ENCODE assay signal across 23 cellular contexts in genomic region chr1:233639611-233640010, GRCh38. TPM values are rescaled to one million over a fixed set of nuclear protein-coding genes. Genes with fewer than 3 reads are reported as not detected.
DNase-seq lines count a peak whose midpoint lies in the region; ATAC-seq and TF ChIP-seq lines count a peak whose summit lies in the region.
"Had no signal": no experiment of that assay in that cellular context is flagged by ENCODE, and none has a peak within 500 bp of the region (broad histone marks: within the 10 kb centered on the region; RNA-seq: fewer than 3 reads in every experiment).

No MANE protein-coding gene starts in this region.

- no peak overlapping the region for H3K9ac ChIP-seq in PC-3 (ENCODE audit: low read length)

- H4K20me1 ChIP-seq in PC-3 (ENCODE audit: low read length), result no peaks in the 10 kb centered on the region

- no peak overlapping the region for H3K4me2 ChIP-seq in PC-3 (ENCODE audit: low read length)

- intact Hi-C loops in PC-3 (cut with micrococcal nuclease) (no loop called here), dorsolateral prefrontal cortex (cut with DNase I) (no loop called here), right lobe of liver (cut with DNase I) (no loop called here)

- no TSS peak for BruUV-seq in PC-3 (replicated peaks; lab: Mats Ljungman, UMichigan)

- H3K4me1 ChIP-seq in PC-3 (ENCODE audit: insufficient read depth, low read length) (peaks cover 10% of the 10 kb centered on the region), right lobe of liver (no peaks in the 10 kb centered on the region)
- H3K4me1 ChIP-seq: Caco-2, heart right ventricle, left lung, uterus had no signal

- peaks cover 34% of the 10 kb centered on the region for H3K36me3 ChIP-seq in PC-3 (ENCODE audit: low read depth, low read length)
- H3K36me3 ChIP-seq in right lobe of liver, result no peaks in the 10 kb centered on the region
- H3K36me3 ChIP-seq: heart right ventricle, left lung, uterus, WERI-Rb-1 had no signal

- peak; percentile 53 for DNase-seq in Daoy (ENCODE audit: low read depth)
- DNase-seq in PC-3, result peak; percentile 27
- no peak for DNase-seq in dorsolateral prefrontal cortex
- no peak for DNase-seq in SK-N-DZ (ENCODE audit: low spot score)
- no peak for DNase-seq in right lobe of liver
- no peak for DNase-seq in DMS53 treated with DMSO at 0.1 percent for 48 hours (lab: John Stamatoyannopoulos, UW; ENCODE audit: unreplicated experiment)
- DNase-seq in T1000 (lab: John Stamatoyannopoulos, UW), result no peak
- DNase-seq: activated CD4-positive, alpha-beta T cell treated with anti-CD3 and anti-CD28 coated beads, Interleukin-2, amount 50 U/mL, for 1 hour; activated CD8-positive, alpha-beta memory T cell treated with anti-CD3 and anti-CD28 coated beads, Interleukin-2, amount 50 U/mL, for 4 hours; activated effector memory CD4-positive, alpha-beta T cell treated with Interleukin-2 at 50 U/mL for 16 hours; Caco-2; dermis blood vessel endothelial cell; EL; heart right ventricle; left lung; natural killer cell; NCI-H510A; right cardiac atrium; uterus; WERI-Rb-1 had no signal

- H3K79me2 ChIP-seq in PC-3 (ENCODE audit: low read length), result peaks cover 42% of the 10 kb centered on the region; the same call in 1 of the 2 replicates

- no peak overlapping the region for H3K4me3 ChIP-seq in PC-3 (ENCODE audit: low read length)
- H3K4me3 ChIP-seq in dorsolateral prefrontal cortex, result peak overlapping the region in 1 of 59 donors; percentile 23
- H3K4me3 ChIP-seq in right lobe of liver, result no peak overlapping the region
- H3K4me3 ChIP-seq: heart right ventricle, left lung, SK-N-MC, uterus had no signal

- no peaks in the 10 kb centered on the region for H3K9me3 ChIP-seq in PC-3 (ENCODE audit: low read length)
- H3K9me3 ChIP-seq in right lobe of liver, result no peaks in the 10 kb centered on the region
- H3K9me3 ChIP-seq: Caco-2, heart right ventricle, left lung, uterus had no signal

- POLR2A ChIA-PET in PC-3 (lab: Charles Lee; ENCODE audit: unreplicated experiment), result no interaction called here

- H3K27ac ChIP-seq in PC-3 (ENCODE audit: low read length) (no peak overlapping the region), dorsolateral prefrontal cortex (peak overlapping the region in 35 of 59 donors; percentile 1 to 80 (median 48)), right lobe of liver (no peak overlapping the region)
- H3K27ac ChIP-seq: heart right ventricle, left lung, SK-N-MC, WERI-Rb-1 had no signal

- WGBS in right lobe of liver (ENCODE audit: insufficient coverage, low coverage, low lambda C conversion rate, missing lambda C conversion rate), result 45% methylated on average over 5 of the region's 5 CpGs

- H3K9me2 ChIP-seq in PC-3 (replicated peaks; ENCODE audit: low read length), result no peaks in the 10 kb centered on the region

- CTCF ChIA-PET in PC-3 (lab: Charles Lee), result no interaction called here

- no peaks in the 10 kb centered on the region for H3K27me3 ChIP-seq in PC-3 (ENCODE audit: low read length)
- no peaks in the 10 kb centered on the region for H3K27me3 ChIP-seq in dorsolateral prefrontal cortex
- no peaks in the 10 kb centered on the region for H3K27me3 ChIP-seq in right lobe of liver
- H3K27me3 ChIP-seq: heart right ventricle, left lung, uterus had no signal

- H3F3A ChIP-seq in PC-3 (ENCODE audit: low read length, unreplicated experiment), result no peaks in the 10 kb centered on the region

- no peak for TF ChIP-seq CTCF in PC-3 (conservative IDR thresholded peaks at IDR 0.05; ENCODE audit: low read depth, low read length)
- no peak for TF ChIP-seq CTCF in dorsolateral prefrontal cortex (IDR thresholded peaks at IDR 0.05 in 54 of 56, conservative IDR thresholded peaks at IDR 0.05 in 2 of 56; ENCODE audit: low read depth in 1 of 56, partially characterized antibody in 56 of 56)
- no peak for TF ChIP-seq CTCF in right lobe of liver (IDR thresholded peaks at IDR 0.05)

- no peak for TF ChIP-seq POLR2A in right lobe of liver (IDR thresholded peaks at IDR 0.05)

- H2AFZ ChIP-seq in PC-3 (ENCODE audit: low read length), result no peak overlapping the region

- ATAC-seq in HG02610 (IDR thresholded peaks at IDR 0.05; ENCODE audit: unreplicated experiment) (peak; percentile 70), PC-3 (no peak), right lobe of liver (no peak)
- ATAC-seq: HCT116, heart right ventricle, left lung, natural killer cell, right cardiac atrium had no signal

RNA-seq across cellular contexts. Expression of gene KCNK1, which starts 25.7 kb away (rescaled TPM):
- 12.7 and 19.3 TPM in 2 replicates for total RNA-seq in Daoy (2014; rRNA removed; shearing (Covaris generic))
- 31.1 and 34.7 TPM in 2 replicates for total RNA-seq in PC-3 (2014; rRNA removed)
- total RNA-seq in dorsolateral prefrontal cortex, result 100 to 1,000 TPM in 12 of 120 experiments, 10 to 100 TPM in 108; 32.0 to 140 (median 72.4) TPM
- not detected in 2 replicates for polyA plus RNA-seq in SK-N-DZ (2014; cell fraction: cytosol; rRNA removed)
- not detected in 2 replicates for polyA plus RNA-seq in SK-N-DZ (2014; cell fraction: nucleus; rRNA removed)
- total RNA-seq in right lobe of liver, result 1 to 10 TPM; 1.1 to 7.6 (median 3.6) TPM
- total RNA-seq: Caco-2 had no signal

Comparison
In these comparisons a context has a peak if more than half of its experiments do, and no peak if none do; other contexts are left out.
1. DNase-seq: peak in Daoy (single experiment) and PC-3 (single experiment); none in dorsolateral prefrontal cortex (0 of 10), SK-N-DZ (single experiment), right lobe of liver (0 of 3), DMS53 treated with DMSO at 0.1 percent for 48 hours (single experiment) and T1000 (single experiment).
2. H3K27ac ChIP-seq: peak in dorsolateral prefrontal cortex (35 of 59); none in PC-3 (single experiment) and right lobe of liver (0 of 3).